2 cellular contexts compared by ENCODE assay signal in genomic region chr5:180210077-180210476, GRCh38.
TF ChIP-seq lines count a peak whose summit lies in the region.

No MANE protein-coding gene starts in this region.

TF ChIP-seq in A549, 52 proteins besides CTCF, POLR2A, EP300 and RAD21:
- peak; percentile 45 for TF ChIP-seq MAFK (IDR thresholded peaks at IDR 0.05; ENCODE audit: partially characterized antibody)
TF ChIP-seq in A549: peak in this region for 1; not testable (repeated sequence) for 51.

TF ChIP-seq in HepG2, 621 proteins besides CTCF, POLR2A, EP300 and RAD21:
- TF ChIP-seq MAFK (conservative IDR thresholded peaks at IDR 0.05 in 1 of 2, IDR thresholded peaks at IDR 0.05 in 1 of 2; ENCODE audit: low read length in 2 of 2), result peak in 1 of 2 experiments; percentile 3; a peak in 1 of 4 replicates
- TF ChIP-seq NFYB (CRISPR knock-in tag; IDR thresholded peaks at IDR 0.05), result peak; percentile 48
